Comparison of ENCODE assay signal across 9 cellular contexts in genomic region chr9:115204827-115205506, GRCh38.
DNase-seq lines count a peak whose midpoint lies in the region; ATAC-seq, FAIRE-seq and TF ChIP-seq lines count a peak whose summit lies in the region.
"Had no signal": no experiment of that assay in that cellular context is flagged by ENCODE, and none has a peak within 500 bp of the region (broad histone marks: within the 10 kb centered on the region; RNA-seq: fewer than 3 reads in every experiment).

No MANE protein-coding gene starts in this region.

- peak; percentile 97 for FAIRE-seq in astrocyte (lab: Jason Lieb, UNC)

- 15 to 46% (median 27%) methylated on average over 2 of the region's 2 CpGs for WGBS in stomach, 5 donors

- H4K20me1 ChIP-seq in astrocyte (ENCODE audit: insufficient read depth, low read length) = no peaks in the 10 kb centered on the region

- H3K4me3 Mint-ChIP-seq in astrocyte (ENCODE audit: unreplicated experiment) = no peak overlapping the region

- no peak overlapping the region for H2AFZ ChIP-seq in astrocyte (ENCODE audit: low read depth, low read length)

- DNase-seq in AG04450 (ENCODE audit: low read depth, low spot score) = peak; percentile 80
- peak; percentile 96 for DNase-seq in astrocyte (ENCODE audit: low read depth)
- no peak for DNase-seq in SIG-M5 (lab: John Stamatoyannopoulos, UW)
- DNase-seq in iPS-NIHi11 (ENCODE audit: low spot score) = no peak
- DNase-seq in NCI-H2081 (lab: John Stamatoyannopoulos, UW) = no peak
- DNase-seq in stomach = no peak
- DNase-seq: T-helper 9 cell had no signal

- peak overlapping the region; percentile 41 for H3K9ac ChIP-seq in astrocyte (ENCODE audit: low read length)

- peak overlapping the region; percentile 44 for H3K4me2 ChIP-seq in astrocyte (ENCODE audit: low read length)

- POLR2A ChIA-PET in AG04450 (lab: Yijun Ruan, JAX) = interaction anchor here (0.5 to 1.6 kb wide), 4 partner anchors 72 to 318 kb away, joined by 3 to 6 read pairs (median 4); partner anchors contain the start of gene TNC

- TF ChIP-seq CTCF in AG04450 (IDR thresholded peaks at IDR 0.05; ENCODE audit: low read depth, low read length) = no peak
- TF ChIP-seq CTCF in astrocyte (IDR thresholded peaks at IDR 0.05; ENCODE audit: insufficient read depth, low read depth, low read length) = no peak
- TF ChIP-seq CTCF in stomach (IDR thresholded peaks at IDR 0.05) = no peak

- H3K36me3 Mint-ChIP-seq in astrocyte (ENCODE audit: low read depth, unreplicated experiment) = no peaks in the 10 kb centered on the region

- H3K4me1 ChIP-seq in astrocyte (ENCODE audit: insufficient read depth, low read length) = peaks cover 56% of the 10 kb centered on the region
- no peaks in the 10 kb centered on the region for H3K4me1 ChIP-seq in stomach

- peaks cover 74% of the 10 kb centered on the region for H3K4me1 Mint-ChIP-seq in astrocyte (ENCODE audit: low read depth, unreplicated experiment)

- intact Hi-C loops in stomach (cut with DNase I; ENCODE audit: low total_unique reads) = no loop called here

- ATAC-seq in GM19351 (IDR thresholded peaks at IDR 0.05; ENCODE audit: unreplicated experiment) = peak; percentile 43
- ATAC-seq in HG03175 (IDR thresholded peaks at IDR 0.05; ENCODE audit: unreplicated experiment) = peak; percentile 54

- TF ChIP-seq EP300 in stomach (IDR thresholded peaks at IDR 0.05) = no peak

- H3K9me3 ChIP-seq in AG04450 (ENCODE audit: control insufficient read depth, insufficient read depth, low read length) (no peaks in the 10 kb centered on the region), astrocyte (ENCODE audit: insufficient read depth, low read depth, low read length) (no peaks in the 10 kb centered on the region), stomach (no peaks in the 10 kb centered on the region)

- H3K27ac ChIP-seq in AG04450 (ENCODE audit: low read depth, low read length) = peak overlapping the region; percentile 65
- peak overlapping the region; percentile 82 for H3K27ac ChIP-seq in astrocyte (ENCODE audit: low read depth, low read length)
- no peak overlapping the region for H3K27ac ChIP-seq in stomach

- H3K4me3 ChIP-seq in AG04450 (ENCODE audit: low read depth, low read length) (no peak overlapping the region), astrocyte (ENCODE audit: insufficient read depth, low read depth, low read length) (no peak overlapping the region), stomach (no peak overlapping the region)

- H3K27ac Mint-ChIP-seq in astrocyte (ENCODE audit: unreplicated experiment) = peak overlapping the region; percentile 92

- H3K36me3 ChIP-seq in astrocyte (ENCODE audit: insufficient read depth, low read length) (no peaks in the 10 kb centered on the region), stomach (no peaks in the 10 kb centered on the region)

- no peak for TF ChIP-seq POLR2A in stomach (IDR thresholded peaks at IDR 0.05)

- H3K27me3 Mint-ChIP-seq in astrocyte (ENCODE audit: low read depth, unreplicated experiment) = no peaks in the 10 kb centered on the region

- H3K79me2 ChIP-seq in astrocyte (ENCODE audit: insufficient read depth, low read length) = no peaks in the 10 kb centered on the region

- H3K27me3 ChIP-seq in AG04450 (ENCODE audit: control insufficient read depth, insufficient read depth, low read length) (no peaks in the 10 kb centered on the region), astrocyte (ENCODE audit: insufficient read depth, low read length) (no peaks in the 10 kb centered on the region), stomach (no peaks in the 10 kb centered on the region)

- CTCF ChIA-PET in AG04450 (lab: Charles Lee) = interaction anchor here (1.2 kb wide), 1 partner anchor 319 kb away, joined by 7 read pairs; no protein-coding TSS in a partner anchor

- no peaks in the 10 kb centered on the region for H3K9me3 Mint-ChIP-seq in astrocyte (ENCODE audit: unreplicated experiment)

Comparison
In these comparisons a context has a peak if more than half of its experiments do, and no peak if none do; other contexts are left out.
1. DNase-seq: peak in AG04450 (single experiment) and astrocyte (single experiment); none in SIG-M5 (single experiment), iPS-NIHi11 (single experiment), NCI-H2081 (0 of 2) and stomach (single experiment).
2. H3K27ac ChIP-seq: peak in AG04450 (single experiment) and astrocyte (single experiment); none in stomach (0 of 5).